ENCODE assay signal across 16 cellular contexts in the genomic region with DNA sequence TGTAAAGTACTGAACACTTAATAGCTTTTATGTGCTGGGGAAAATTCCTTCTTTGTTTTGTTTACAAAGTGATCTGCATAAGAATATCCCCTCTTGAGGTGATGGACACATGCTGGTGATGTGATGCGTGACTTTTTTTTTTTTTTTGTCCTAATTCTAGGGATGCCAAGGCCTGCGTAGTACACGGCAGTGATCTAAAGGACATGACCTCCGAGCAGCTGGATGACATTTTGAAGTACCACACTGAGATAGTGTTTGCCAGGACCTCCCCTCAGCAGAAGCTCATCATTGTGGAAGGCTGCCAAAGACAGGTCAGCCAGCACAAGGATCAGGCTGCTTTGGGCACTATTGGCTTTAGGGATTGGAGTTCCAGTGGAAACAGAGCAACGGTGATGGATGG.
"Had no signal": no experiment of that assay in that cellular context is flagged by ENCODE, and none has a peak within 500 bp of the region (broad histone marks: within the 10 kb centered on the region; RNA-seq: fewer than 3 reads in every experiment).

No MANE protein-coding gene starts in this region.

- H3K9me3 ChIP-seq: sigmoid colon, transverse colon had no signal

- H3K4me1 ChIP-seq: sigmoid colon had no signal

- H3K27ac Mint-ChIP-seq: natural killer cell treated with Interleukin-12 subunit alpha and Interleukin-12 subunit beta and Interleukin-15 and Interleukin-18, amount 100 ng/mL, for 72 hours; progenitor cell of endocrine pancreas; stimulated activated naive B cell treated with anti-CD40 and anti-IgM and Interleukin-4, amounts not matched to agents 10 μg/mL and 1 μg/mL and 100 μg/mL, for 72 hours had no signal

- H3K27me3 ChIP-seq: sigmoid colon, transverse colon had no signal

- DNase-seq: activated gamma-delta T cell; activated T-cell treated with anti-CD3 and anti-CD28 coated beads, Interleukin-2, amount 50 U/mL, for 1 hour; central memory CD4-positive, alpha-beta T cell; effector CD8-positive, alpha-beta T cell; hypothalamus; immature natural killer cell; occipital lobe; sigmoid colon; stimulated activated CD4-positive, alpha-beta T cell treated with anti-CD3 and anti-CD28 coated beads, Interleukin-2, amount 100 ng/mL, for 24 hours; stimulated activated naive B cell treated with anti-CD40 and anti-IgM and Interleukin-4, amounts not matched to agents 10 μg/mL and 1 μg/mL and 100 μg/mL, for 72 hours; transverse colon had no signal

- ATAC-seq: activated CD4-positive, CD25-positive, alpha-beta regulatory T cell treated with anti-CD3 and anti-CD28 coated beads, Interleukin-2, amount 50 U/mL, for 24 hours; natural killer cell treated with Interleukin-12 subunit alpha and Interleukin-12 subunit beta and Interleukin-15 and Interleukin-18, amount 100 ng/mL, for 72 hours; stimulated activated naive B cell treated with anti-CD40 and anti-IgM and Interleukin-4, amounts not matched to agents 10 μg/mL and 1 μg/mL and 100 μg/mL, for 72 hours had no signal

- H3K27me3 Mint-ChIP-seq: natural killer cell treated with Interleukin-12 subunit alpha and Interleukin-12 subunit beta and Interleukin-15 and Interleukin-18, amount 100 ng/mL, for 72 hours; progenitor cell of endocrine pancreas; stimulated activated naive B cell treated with anti-CD40 and anti-IgM and Interleukin-4, amounts not matched to agents 10 μg/mL and 1 μg/mL and 100 μg/mL, for 72 hours had no signal

- H3K27ac ChIP-seq: coronary artery, epithelial cell of prostate, sigmoid colon, transverse colon had no signal

- H3K4me3 ChIP-seq: coronary artery, sigmoid colon, transverse colon had no signal

- H3K9me3 Mint-ChIP-seq: immature natural killer cell; natural killer cell treated with Interleukin-12 subunit alpha and Interleukin-12 subunit beta and Interleukin-15 and Interleukin-18, amount 100 ng/mL, for 72 hours; stimulated activated naive B cell treated with anti-CD40 and anti-IgM and Interleukin-4, amounts not matched to agents 10 μg/mL and 1 μg/mL and 100 μg/mL, for 72 hours had no signal

- H3K4me3 Mint-ChIP-seq: immature natural killer cell; natural killer cell treated with Interleukin-12 subunit alpha and Interleukin-12 subunit beta and Interleukin-15 and Interleukin-18, amount 100 ng/mL, for 72 hours; stimulated activated naive B cell treated with anti-CD40 and anti-IgM and Interleukin-4, amounts not matched to agents 10 μg/mL and 1 μg/mL and 100 μg/mL, for 72 hours had no signal
